ENCODE assay signal across 9 cellular contexts in the genomic region with DNA sequence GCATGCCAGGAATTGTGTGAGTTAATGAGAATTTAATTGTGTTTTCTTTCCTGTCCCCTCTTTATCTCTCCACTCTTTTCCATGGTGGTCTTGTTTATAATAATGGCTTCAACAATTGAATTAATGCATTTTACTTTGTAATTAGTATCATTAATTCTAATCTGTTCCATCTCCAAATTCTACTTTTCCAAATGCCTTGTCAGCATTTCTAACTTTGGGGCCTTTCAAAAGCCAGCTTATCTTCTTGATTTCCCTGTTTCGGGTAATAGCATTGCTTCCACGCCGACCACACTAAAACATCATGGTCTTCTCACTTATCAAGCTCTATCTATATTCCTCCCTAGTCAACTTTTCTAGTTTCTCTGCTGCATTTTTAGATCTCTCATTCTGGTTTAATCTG. TPM values are rescaled to one million over a fixed set of nuclear protein-coding genes. Genes with fewer than 3 reads are reported as not detected.
"Had no signal": no experiment of that assay in that cellular context is flagged by ENCODE, and none has a peak within 500 bp of the region (broad histone marks: within the 10 kb centered on the region; RNA-seq: fewer than 3 reads in every experiment).

No MANE protein-coding gene starts in this region.

- H3K4me3 ChIP-seq: K562 had no signal

- H3K27ac ChIP-seq: HL-60, KMS-11 had no signal

- FAIRE-seq: HTR-8/SVneo, K562 had no signal

- H3K4me2 ChIP-seq: KMS-11 had no signal

- ATAC-seq: K562 had no signal

- DNase-seq: KBM-7, KG1 had no signal

- H3K9ac ChIP-seq: KMS-11 had no signal

RNA-seq across cellular contexts. Expression of a gene that starts 54.2 kb away (rescaled TPM):
- total RNA-seq: HT-29, HT1080, K562 had no signal
- polyA plus RNA-seq: IgD-negative memory B cell, K562 had no signal
